Comparison of ENCODE assay signal across 8 cellular contexts in the genomic region with DNA sequence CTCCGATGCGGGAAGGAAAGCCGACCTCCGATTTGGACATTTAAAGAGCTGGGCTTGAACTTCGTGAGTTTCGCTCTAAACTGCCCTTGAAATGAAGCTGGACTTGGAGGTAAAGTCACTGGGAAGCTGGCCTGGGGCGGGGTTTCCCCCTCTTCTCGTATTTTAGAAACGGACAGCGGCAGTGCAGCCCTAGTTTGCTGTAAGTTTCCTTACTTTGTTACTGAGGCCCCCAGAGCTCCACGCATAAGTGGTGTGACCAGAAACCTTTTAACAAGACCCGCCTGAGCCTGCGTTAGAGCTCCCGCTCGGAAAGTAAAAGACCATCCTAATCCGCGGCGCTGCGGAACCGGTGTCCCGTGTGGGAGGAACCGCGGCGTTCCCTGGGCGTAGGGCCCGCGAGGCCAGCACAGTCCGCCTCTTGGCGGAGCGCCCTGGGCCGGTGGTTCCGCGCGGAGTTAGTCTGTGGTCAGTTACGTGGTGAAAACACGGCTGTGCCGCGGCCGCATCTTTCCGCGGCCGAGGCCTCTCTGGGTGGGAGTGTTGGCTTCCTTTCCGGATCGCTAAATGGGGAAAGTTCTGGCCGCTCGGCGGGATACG. TPM values are rescaled to one million over a fixed set of nuclear protein-coding genes. Genes with fewer than 3 reads are reported as not detected.
A peak's percentile ranks its signal among the peaks of the same experiment; 100 is the strongest.
DNase-seq lines count a peak whose midpoint lies in the region; ATAC-seq, FAIRE-seq and TF ChIP-seq lines count a peak whose summit lies in the region.

No MANE protein-coding gene starts in this region.

- peak overlapping the region; percentile 86 for H3K4me3 Mint-ChIP-seq in astrocyte (ENCODE audit: unreplicated experiment)

- peak overlapping the region; percentile 89 for H2AFZ ChIP-seq in astrocyte (ENCODE audit: low read depth, low read length)

- H3K9ac ChIP-seq in NT2/D1 (ENCODE audit: insufficient read length, low read depth) (peak overlapping the region; percentile 87), astrocyte (ENCODE audit: low read length) (peak overlapping the region; percentile 86)

- DNase-seq in activated T-cell treated with anti-CD3 and anti-CD28 coated beads for 4 hours, result peak; percentile 11
- DNase-seq in activated T-cell treated with anti-CD3 and anti-CD28 coated beads, Interleukin-2, amount 50 U/mL, for 1 hour, result no peak
- no peak for DNase-seq in NT2/D1 (ENCODE audit: low read depth, low spot score)
- DNase-seq in astrocyte (ENCODE audit: low read depth), result peak; percentile 48
- peak; percentile 82 for DNase-seq in left ventricle myocardium inferior
- peak in 8 of 10 donors; percentile 14 to 93 (median 52) for DNase-seq in posterior cingulate gyrus
- no peak for DNase-seq in HPDE6-E6E7 (ENCODE audit: extremely low spot score)

- H3K27me3 ChIP-seq in NT2/D1 (ENCODE audit: insufficient read depth, insufficient read length) (peaks cover 59% of the 10 kb centered on the region), astrocyte (ENCODE audit: insufficient read depth, low read length) (no peaks in the 10 kb centered on the region), left ventricle myocardium inferior (ENCODE audit: low read depth) (no peaks in the 10 kb centered on the region)

- no peaks in the 10 kb centered on the region for H3K36me3 Mint-ChIP-seq in astrocyte (ENCODE audit: low read depth, unreplicated experiment)

- H3K27ac Mint-ChIP-seq in astrocyte (ENCODE audit: unreplicated experiment), result no peak overlapping the region

- peak overlapping the region; percentile 74 for H3K4me3 ChIP-seq in NT2/D1 (ENCODE audit: insufficient read length, low read depth)
- H3K4me3 ChIP-seq in astrocyte (ENCODE audit: insufficient read depth, low read depth, low read length), result peak overlapping the region; percentile 70
- H3K4me3 ChIP-seq in left ventricle myocardium inferior, result peak overlapping the region; percentile 84

- H3K4me1 ChIP-seq in NT2/D1 (ENCODE audit: insufficient read depth, insufficient read length) (peaks cover 5% of the 10 kb centered on the region), astrocyte (ENCODE audit: insufficient read depth, low read length) (peaks cover 6% of the 10 kb centered on the region), left ventricle myocardium inferior (peaks cover 23% of the 10 kb centered on the region)

- peaks cover 7% of the 10 kb centered on the region for H3K4me1 Mint-ChIP-seq in astrocyte (ENCODE audit: low read depth, unreplicated experiment)

- no peak for ATAC-seq in HG03139 (IDR thresholded peaks at IDR 0.05; ENCODE audit: unreplicated experiment)

- no peaks in the 10 kb centered on the region for H3K36me3 ChIP-seq in NT2/D1 (ENCODE audit: insufficient read depth, insufficient read length, low read length)
- H3K36me3 ChIP-seq in astrocyte (ENCODE audit: insufficient read depth, low read length), result no peaks in the 10 kb centered on the region
- H3K36me3 ChIP-seq in left ventricle myocardium inferior, result no peaks in the 10 kb centered on the region

- H3K27ac ChIP-seq in astrocyte (ENCODE audit: low read depth, low read length), result peak overlapping the region; percentile 59
- H3K27ac ChIP-seq in left ventricle myocardium inferior (replicated peaks), result peak overlapping the region; percentile 85

- intact Hi-C loops in left ventricle myocardium inferior (cut with micrococcal nuclease) (no loop called here), posterior cingulate gyrus (cut with DNase I) (no loop called here)

- no peaks in the 10 kb centered on the region for H3K9me3 Mint-ChIP-seq in astrocyte (ENCODE audit: unreplicated experiment)

- H3K27me3 Mint-ChIP-seq in astrocyte (ENCODE audit: low read depth, unreplicated experiment), result peaks cover 8% of the 10 kb centered on the region

- H3K79me2 ChIP-seq in astrocyte (ENCODE audit: insufficient read depth, low read length), result peaks cover 26% of the 10 kb centered on the region

- TF ChIP-seq CTCF in astrocyte (IDR thresholded peaks at IDR 0.05; ENCODE audit: insufficient read depth, low read depth, low read length) (no peak), left ventricle myocardium inferior (IDR thresholded peaks at IDR 0.05; ENCODE audit: borderline replicate concordance) (no peak)

- H4K20me1 ChIP-seq in astrocyte (ENCODE audit: insufficient read depth, low read length), result no peaks in the 10 kb centered on the region

- H3K9me3 ChIP-seq in NT2/D1 (ENCODE audit: insufficient read depth, low read length) (no peaks in the 10 kb centered on the region), astrocyte (ENCODE audit: insufficient read depth, low read depth, low read length) (no peaks in the 10 kb centered on the region), left ventricle myocardium inferior (replicated peaks) (no peaks in the 10 kb centered on the region)

- no peak for FAIRE-seq in astrocyte (lab: Jason Lieb, UNC)

- peak overlapping the region; percentile 85 for H3K4me2 ChIP-seq in astrocyte (ENCODE audit: low read length)

RNA-seq across cellular contexts. Expression of gene B3GNT5, which starts 0.4 kb away (rescaled TPM):
- 15.1 and 15.8 TPM in 2 replicates for total RNA-seq in astrocyte
- total RNA-seq in left ventricle myocardium inferior, result 2.1 TPM

Comparison
In these comparisons a context has a peak if more than half of its experiments do, and no peak if none do; other contexts are left out.
1. DNase-seq: peak in activated T-cell treated with anti-CD3 and anti-CD28 coated beads for 4 hours (single experiment), astrocyte (single experiment), left ventricle myocardium inferior (single experiment) and posterior cingulate gyrus (8 of 10); none in activated T-cell treated with anti-CD3 and anti-CD28 coated beads, Interleukin-2, amount 50 U/mL, for 1 hour (single experiment), NT2/D1 (single experiment) and HPDE6-E6E7 (single experiment).
2. Peak in every context shown above with its lines, with median percentiles within 50 percentile points of each other: H3K4me3 ChIP-seq.